In genomic region chr4:3904264-3904955, GRCh38 we compare ENCODE assay signal across 7 cellular contexts.
DNase-seq lines count a peak whose midpoint lies in the region; TF ChIP-seq lines count a peak whose summit lies in the region.
"Not testable (repeated sequence)": the region's sequence is repeated elsewhere in the genome, so short reads cannot be mapped to it uniquely, and the experiment has no call there.

No MANE protein-coding gene starts in this region.

- peak; percentile 20 for DNase-seq in AG09309 (ENCODE audit: low read depth)
- peak; percentile 69 for DNase-seq in GM23248
- DNase-seq in MG63 = peak; percentile 80
- DNase-seq in astrocyte of the hippocampus (ENCODE audit: low read depth, low spot score) = peak; percentile 63
- peak; percentile 74 for DNase-seq in fibroblast of mammary gland (ENCODE audit: low read depth)
- DNase-seq in trophoblast cell = not testable (repeated sequence)

- H3K9ac ChIP-seq in GM23248 = peak overlapping the region; percentile 43
- not testable (repeated sequence) for H3K9ac ChIP-seq in liver (ENCODE audit: low read depth in 1 of 2, low read length in 2 of 2); trophoblast cell (ENCODE audit: low read length)

- peaks cover 22% of the 10 kb centered on the region; the same call in 1 of the 2 replicates for H3F3A ChIP-seq in GM23248 (ENCODE audit: insufficient read depth)

- H4K8ac ChIP-seq in trophoblast cell (ENCODE audit: low read depth, low read length) = peak overlapping the region; percentile 61

- not testable (repeated sequence) for H3K9me3 ChIP-seq in GM23248 (ENCODE audit: low read depth); MG63; liver (ENCODE audit: control insufficient read depth in 4 of 4, low read length in 3 of 4); trophoblast cell (ENCODE audit: insufficient read depth, low read depth, low read length)

- H3K27ac ChIP-seq in GM23248 = peak overlapping the region; percentile 80
- not testable (repeated sequence) for H3K27ac ChIP-seq in liver (ENCODE audit: low read depth in 1 of 2, low read length in 2 of 2)
- H3K27ac ChIP-seq in trophoblast cell (ENCODE audit: low read depth, low read length) = peak overlapping the region; percentile 21

- not testable (repeated sequence) for H3K36me3 ChIP-seq in GM23248 (ENCODE audit: low read depth); MG63; liver (ENCODE audit: control insufficient read depth in 4 of 4, insufficient read depth in 3 of 4, low read depth in 1 of 4, low read length in 3 of 4); trophoblast cell (ENCODE audit: control insufficient read depth in 1 of 2, insufficient read depth in 2 of 2, low read length in 2 of 2)

- peak overlapping the region; percentile 90 for H4K91ac ChIP-seq in trophoblast cell (ENCODE audit: low read depth, low read length)

- peak overlapping the region; percentile 82 for H2BK12ac ChIP-seq in trophoblast cell (ENCODE audit: low read length)

- H3K23ac ChIP-seq in trophoblast cell (ENCODE audit: low read length) = not testable (repeated sequence)

- H3K18ac ChIP-seq in trophoblast cell (ENCODE audit: low read length) = not testable (repeated sequence)

- H3K79me2 ChIP-seq in GM23248 (ENCODE audit: insufficient read depth); trophoblast cell (ENCODE audit: control insufficient read depth, insufficient read depth, low read length, poor library complexity): not testable (repeated sequence)

- peak overlapping the region; percentile 82 for H3K14ac ChIP-seq in trophoblast cell (ENCODE audit: low read length)

- TF ChIP-seq RAD21 in liver (IDR thresholded peaks at IDR 0.05) = not testable (repeated sequence)

- not testable (repeated sequence) for H3K27me3 ChIP-seq in GM23248 (replicated peaks; ENCODE audit: insufficient read depth); MG63; liver (ENCODE audit: control insufficient read depth in 4 of 4, insufficient read depth in 4 of 4, low read length in 3 of 4); trophoblast cell (ENCODE audit: insufficient read depth, low read length)

- H3K4me3 ChIP-seq in AG09309 (ENCODE audit: control insufficient read depth, low read depth, low read length); MG63; fibroblast of mammary gland (ENCODE audit: control insufficient read depth, low read depth, low read length); liver (ENCODE audit: low read depth in 1 of 3, low read length in 3 of 3); trophoblast cell (ENCODE audit: low read depth, low read length): not testable (repeated sequence)
- peak overlapping the region; percentile 47 for H3K4me3 ChIP-seq in GM23248

- 6 to 9% methylated on average over 15 of the region's 15 CpGs for WGBS in GM23248 (ENCODE audit: low coverage in 1 of 2, low lambda C conversion rate in 2 of 2, missing lambda C conversion rate in 2 of 2), 2 experiments
- 62% methylated on average over 14 of the region's 15 CpGs for WGBS in liver
- no CpG with 5 or more reads among the region's 15 CpGs for WGBS in trophoblast cell (ENCODE audit: extremely low coverage, insufficient coverage, insufficient read length)

- H3K4me1 ChIP-seq in GM23248 (ENCODE audit: insufficient read depth) (peaks cover 29% of the 10 kb centered on the region), trophoblast cell (ENCODE audit: control insufficient read depth in 1 of 2, insufficient read depth in 2 of 2, low read length in 2 of 2) (peaks cover 5 to 16% of the 10 kb centered on the region in 2 experiments)
- not testable (repeated sequence) for H3K4me1 ChIP-seq in liver (ENCODE audit: control insufficient read depth in 4 of 4, insufficient read depth in 4 of 4, low read length in 3 of 4)

- H2BK120ac ChIP-seq in trophoblast cell (ENCODE audit: insufficient read depth, low read length, poor library complexity) = peak overlapping the region; percentile 53

- H4K20me1 ChIP-seq in GM23248 (ENCODE audit: insufficient read depth) = not testable (repeated sequence)

- peak overlapping the region; percentile 76 for H3K4me2 ChIP-seq in GM23248 (ENCODE audit: unreplicated experiment)
- H3K4me2 ChIP-seq in trophoblast cell (ENCODE audit: low read length) = not testable (repeated sequence)

- H2BK5ac ChIP-seq in trophoblast cell (ENCODE audit: low read depth, low read length, poor library complexity) = not testable (repeated sequence)

- not testable (repeated sequence) for H3K9me2 ChIP-seq in GM23248 (ENCODE audit: insufficient read depth)

- H3K79me1 ChIP-seq in trophoblast cell (ENCODE audit: low read length) = not testable (repeated sequence)

- H3K4ac ChIP-seq in trophoblast cell (ENCODE audit: low read depth, low read length) = not testable (repeated sequence)

- not testable (repeated sequence) for H4K12ac ChIP-seq in trophoblast cell (ENCODE audit: low read depth, low read length)

- in situ Hi-C loops in GM23248 (cut with MboI) = not testable (repeated sequence)

- H2AK5ac ChIP-seq in trophoblast cell (ENCODE audit: low read length) = not testable (repeated sequence)

- peak overlapping the region; percentile 56 for H2AFZ ChIP-seq in GM23248
- not testable (repeated sequence) for H2AFZ ChIP-seq in trophoblast cell (ENCODE audit: insufficient read depth, low read length, poor library complexity)

- not testable (repeated sequence) for TF ChIP-seq CTCF in AG09309 (IDR thresholded peaks at IDR 0.05; ENCODE audit: control insufficient read depth, insufficient read depth, low read depth, low read length, missing control alignments); fibroblast of mammary gland (conservative IDR thresholded peaks at IDR 0.05; ENCODE audit: control insufficient read depth, insufficient read depth, low read depth, low read length); liver (IDR thresholded peaks at IDR 0.05; ENCODE audit: low read depth, low read length, missing input control)

TF ChIP-seq in liver, 16 proteins besides CTCF, POLR2A, EP300 and RAD21:
- peak; percentile 25 for TF ChIP-seq NR2F2 (IDR thresholded peaks at IDR 0.05)
